Comparison of ENCODE assay signal across 7 cellular contexts in the genomic region with DNA sequence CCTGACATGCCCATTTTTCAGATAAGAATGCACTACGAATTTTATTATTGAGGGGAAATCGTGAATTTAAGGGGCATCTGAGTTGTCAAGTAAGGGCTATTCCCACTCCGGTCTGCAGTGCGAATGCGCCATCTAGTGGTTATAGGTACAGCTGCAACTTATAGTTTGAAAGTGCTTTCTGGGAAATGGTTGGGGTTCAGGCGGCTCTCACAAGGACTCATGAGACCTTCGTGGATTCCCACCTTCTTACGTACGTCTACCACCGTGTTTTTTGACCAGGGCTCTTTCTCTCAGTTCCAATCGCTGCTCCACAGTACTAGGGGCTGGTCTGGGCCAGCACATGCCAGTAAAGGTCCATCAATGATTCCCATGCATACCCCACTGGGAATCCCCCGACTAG. TPM values are rescaled to one million over a fixed set of nuclear protein-coding genes. Genes with fewer than 3 reads are reported as not detected.
DNase-seq lines count a peak whose midpoint lies in the region; ATAC-seq and TF ChIP-seq lines count a peak whose summit lies in the region.

No MANE protein-coding gene starts in this region.

- no peak overlapping the region for H3K4me3 ChIP-seq in astrocyte of the spinal cord (ENCODE audit: low read depth, low read length)

- in situ Hi-C loops in SK-MEL-5 (cut with HindIII; ENCODE audit: low pct_unique_long_range_greater_than_20kb, low sequenced_read_pairs), result no loop called here
- in situ Hi-C loops in astrocyte of the spinal cord (cut with HindIII; ENCODE audit: low sequenced_read_pairs), result no loop called here

- TF ChIP-seq CTCF in LNCAP (IDR thresholded peaks at IDR 0.05), result peak; percentile 62
- TF ChIP-seq CTCF in astrocyte of the spinal cord (IDR thresholded peaks at IDR 0.05; ENCODE audit: low read depth, low read length), result peak; percentile 77

- DNase-seq in GM03348 (ENCODE audit: low spot score) (peak; percentile 64), SK-MEL-5 (ENCODE audit: low read depth, low spot score) (peak; percentile 59), astrocyte of the spinal cord (ENCODE audit: low read depth, low spot score) (peak; percentile 37), inferior parietal cortex (ENCODE audit: extremely low spot score) (peak; percentile 67)
- peak; percentile 21 to 77 (median 42) for DNase-seq in stimulated activated naive CD4-positive, alpha-beta T cell (lab: John Stamatoyannopoulos, UW)

- peak; percentile 73 for ATAC-seq in GM21529 (IDR thresholded peaks at IDR 0.05; ENCODE audit: unreplicated experiment)

RNA-seq across cellular contexts. Expression of a gene that starts 12.3 kb away (rescaled TPM):
- total RNA-seq in SK-MEL-5 (2014; rRNA removed; shearing (Covaris generic)), result 14.7 and 17.4 TPM in 2 replicates
- 13.2 and 19.6 TPM in 2 replicates for polyA plus RNA-seq in SK-MEL-5 (2015; cell fraction: cytosol; rRNA removed)
- 64.6 and 81.7 TPM in 2 replicates for polyA plus RNA-seq in SK-MEL-5 (2015; cell fraction: nucleus; rRNA removed)
